Comparison of ENCODE assay signal across 8 cellular contexts in genomic region chr20:46117704-46118467, GRCh38. TPM values are rescaled to one million over a fixed set of nuclear protein-coding genes. Genes with fewer than 3 reads are reported as not detected.
DNase-seq lines count a peak whose midpoint lies in the region; ATAC-seq and TF ChIP-seq lines count a peak whose summit lies in the region.

TSS of gene CD40 (plus strand) at chr20:46118314. CDS start at chr20:46118344, 30 bp downstream.

- no peaks in the 10 kb centered on the region for H3K9me3 Mint-ChIP-seq in CD4-positive, alpha-beta T cell

- H3K27ac Mint-ChIP-seq in CD4-positive, alpha-beta T cell = peak within 1 kb of the TSS; percentile 59

- H3K36me3 Mint-ChIP-seq in CD4-positive, alpha-beta T cell (ENCODE audit: low read depth) = no peaks in the 10 kb centered on the region

- peak; percentile 95 for ATAC-seq in CD4-positive, alpha-beta T cell (ENCODE audit: poor library complexity)
- ATAC-seq in GM19455 (IDR thresholded peaks at IDR 0.05; ENCODE audit: unreplicated experiment) = peak; percentile 70

- no peaks in the 10 kb centered on the region for H3K27me3 ChIP-seq in CD4-positive, alpha-beta T cell (ENCODE audit: control insufficient read depth, insufficient read depth, low read length)
- H3K27me3 ChIP-seq in HL-60 (ENCODE audit: insufficient read depth, poor library complexity, severe bottlenecking) = peaks cover 31% of the 10 kb centered on the region

- peak within 1 kb of the TSS; percentile 94 for H3K4me3 Mint-ChIP-seq in CD4-positive, alpha-beta T cell

- CTCF ChIA-PET in CD4-positive, alpha-beta T cell (lab: Charles Lee) = interaction anchor here (1.0 kb wide), 1 partner anchor 95 kb away, joined by 5 read pairs; no protein-coding TSS in a partner anchor

- intact Hi-C loops in CD4-positive, alpha-beta T cell (cut with DNase I, micrococcal nuclease) = no loop called here

- no peak for TF ChIP-seq CTCF in CD4-positive, alpha-beta T cell (IDR thresholded peaks at IDR 0.05)
- TF ChIP-seq CTCF in HL-60 (IDR thresholded peaks at IDR 0.05; ENCODE audit: insufficient read depth, low read length) = no peak

- H3K4me1 Mint-ChIP-seq in CD4-positive, alpha-beta T cell (ENCODE audit: low read depth) = peaks cover 27% of the 10 kb centered on the region

- no peaks in the 10 kb centered on the region for H3K9me3 ChIP-seq in CD4-positive, alpha-beta T cell (ENCODE audit: control insufficient read depth, low read length)
- H3K9me3 ChIP-seq in iPS-18c (ENCODE audit: control insufficient read depth, insufficient read depth, low read length) = no peaks in the 10 kb centered on the region

- POLR2A ChIA-PET in CD4-positive, alpha-beta T cell (lab: Charles Lee) = no interaction called here

- H3K27me3 Mint-ChIP-seq in CD4-positive, alpha-beta T cell = peaks cover 38% of the 10 kb centered on the region

- H3K27ac ChIP-seq in CD4-positive, alpha-beta T cell (ENCODE audit: low read depth, low read length) = peak within 1 kb of the TSS; percentile 43
- H3K27ac ChIP-seq in HL-60 (replicated peaks) (no peak within 1 kb of the TSS), skin epidermis (peak within 1 kb of the TSS in 20 of 21 experiments; percentile 50 to 88 (median 80))

- DNase-seq in CD4-positive, alpha-beta T cell = peak; percentile 45 to 75 (median 59)
- DNase-seq in HL-60 (ENCODE audit: low read depth in 1 of 2, low spot score in 1 of 2) (peak; percentile 14 to 45), UCSD-AML1 (lab: John Stamatoyannopoulos, UW; ENCODE audit: unreplicated experiment) (peak; percentile 93), brain pericyte (ENCODE audit: low read depth, low spot score) (peak; percentile 13), NCI-H2081 (lab: John Stamatoyannopoulos, UW) (no peak)

- H3K4me3 ChIP-seq in HL-60 (replicated peaks; ENCODE audit: insufficient read depth, low read length) (peak within 1 kb of the TSS; percentile 32), iPS-18c (ENCODE audit: insufficient read depth, low read depth, low read length) (peak within 1 kb of the TSS; percentile 36; the same call in 1 of the 2 replicates), skin epidermis (peak within 1 kb of the TSS; percentile 33 to 52 (median 45))

RNA-seq across cellular contexts. Expression of gene CD40, which starts in this region (rescaled TPM):
- 1 to 10 TPM; 1.0 to 1.2 TPM for total RNA-seq in CD4-positive, alpha-beta T cell

Comparison
In these comparisons a context has a peak if more than half of its experiments do, and no peak if none do; other contexts are left out.
1. DNase-seq: peak in CD4-positive, alpha-beta T cell (10 of 10), HL-60 (2 of 2), UCSD-AML1 (single experiment) and brain pericyte (single experiment); none in NCI-H2081 (0 of 2).
2. Peak in every context shown above with its lines, with median percentiles within 50 percentile points of each other: H3K4me3 ChIP-seq.